In the genomic region with DNA sequence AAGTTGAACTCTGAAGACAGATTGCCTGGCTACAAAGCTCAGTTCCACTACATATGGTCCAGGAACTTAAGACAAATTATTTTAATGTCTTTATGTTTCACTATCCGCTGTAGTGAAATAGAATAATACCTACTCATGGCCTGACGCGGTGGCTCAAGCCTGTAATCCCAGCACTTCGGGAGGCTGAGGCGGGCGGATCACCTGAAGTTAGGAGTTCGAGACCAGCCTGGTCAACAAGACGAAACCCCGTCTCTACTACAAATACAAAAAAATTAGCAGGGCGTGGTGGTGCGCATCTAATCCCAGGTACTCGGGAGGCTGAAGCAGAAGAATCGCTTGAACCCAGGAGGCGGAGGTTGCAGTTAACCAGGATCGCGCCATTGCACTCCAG, we compare ENCODE assay signal across 6 cellular contexts. TPM values are rescaled to one million over a fixed set of nuclear protein-coding genes. Genes with fewer than 3 reads are reported as not detected.
DNase-seq lines count a peak whose midpoint lies in the region; ATAC-seq, FAIRE-seq and TF ChIP-seq lines count a peak whose summit lies in the region.
"Not testable (repeated sequence)": the region's sequence is repeated elsewhere in the genome, so short reads cannot be mapped to it uniquely, and the experiment has no call there.
"Had no signal": no experiment of that assay in that cellular context is flagged by ENCODE, and none has a peak within 500 bp of the region (broad histone marks: within the 10 kb centered on the region; RNA-seq: fewer than 3 reads in every experiment).

No MANE protein-coding gene starts in this region.

- not testable (repeated sequence) for DNase-seq in HL-60 (ENCODE audit: low read depth in 1 of 2, low spot score in 1 of 2); activated CD4-positive, alpha-beta T cell treated with anti-CD3 and anti-CD28 coated beads, Interleukin-2, amount 10 ng/mL, durations not matched to agents 24 days and 14 days; choroid plexus epithelial cell (ENCODE audit: low read depth); pancreas

- not testable (repeated sequence) for ATAC-seq in pancreas

- not testable (repeated sequence) for TF ChIP-seq CTCF in HL-60 (IDR thresholded peaks at IDR 0.05; ENCODE audit: insufficient read depth, low read length); choroid plexus epithelial cell (conservative IDR thresholded peaks at IDR 0.05; ENCODE audit: low read depth, low read length); pancreas (IDR thresholded peaks at IDR 0.05)

- WGBS in pancreas, 2 donors = 90 to 96% methylated on average over 16 of the region's 16 CpGs

- H3K4me3 ChIP-seq in HL-60 (replicated peaks; ENCODE audit: insufficient read depth, low read length) (peak overlapping the region; percentile 91), choroid plexus epithelial cell (ENCODE audit: low read depth, low read length) (peak overlapping the region; percentile 71), iPS-18a (ENCODE audit: low read length) (peak overlapping the region; percentile 78), pancreas (peak overlapping the region; percentile 74 to 85 (median 80))

- not testable (repeated sequence) for H3K9me3 Mint-ChIP-seq in activated CD4-positive, alpha-beta T cell treated with anti-CD3 and anti-CD28 coated beads, Interleukin-2, amount 10 ng/mL, durations not matched to agents 24 days and 14 days

- intact Hi-C loops in activated CD4-positive, alpha-beta T cell treated with anti-CD3 and anti-CD28 coated beads, Interleukin-2, amount 10 ng/mL, durations not matched to agents 24 days and 14 days (cut with micrococcal nuclease) = loop anchor here (2.0 kb wide), 1 partner anchor 36 kb away; a partner anchor contains a TSS
- intact Hi-C loops in pancreas (cut with DNase I) = not testable (repeated sequence)

- H3K36me3 ChIP-seq in iPS-18a (ENCODE audit: control insufficient read depth, low read depth, low read length); pancreas: not testable (repeated sequence)

- not testable (repeated sequence) for H3K27me3 ChIP-seq in HL-60 (ENCODE audit: insufficient read depth, poor library complexity, severe bottlenecking); iPS-18a (ENCODE audit: control insufficient read depth, insufficient read depth, low read length); pancreas

- H3K4me1 ChIP-seq in iPS-18a (ENCODE audit: control insufficient read depth, low read depth, low read length) = not testable (repeated sequence)
- H3K4me1 ChIP-seq in pancreas = peaks cover 5 to 10% (median 7%) of the 10 kb centered on the region in 3 donors

- H3K36me3 Mint-ChIP-seq in activated CD4-positive, alpha-beta T cell treated with anti-CD3 and anti-CD28 coated beads, Interleukin-2, amount 10 ng/mL, durations not matched to agents 24 days and 14 days (ENCODE audit: low read depth) = peaks cover 20% of the 10 kb centered on the region

- not testable (repeated sequence) for FAIRE-seq in pancreas (lab: Jason Lieb, UNC)

- not testable (repeated sequence) for H3K27me3 Mint-ChIP-seq in activated CD4-positive, alpha-beta T cell treated with anti-CD3 and anti-CD28 coated beads, Interleukin-2, amount 10 ng/mL, durations not matched to agents 24 days and 14 days

- H3K9ac ChIP-seq in iPS-18a (ENCODE audit: low read length) = peak overlapping the region; percentile 70

- not testable (repeated sequence) for H3K9me3 ChIP-seq in iPS-18a (ENCODE audit: control insufficient read depth, low read depth, low read length); pancreas

- H3K27ac ChIP-seq in HL-60 (replicated peaks) (peak overlapping the region; percentile 83), iPS-18a (ENCODE audit: low read length) (peak overlapping the region; percentile 99), pancreas (peak overlapping the region; percentile 73 to 87 (median 82))

- H3K27ac Mint-ChIP-seq in activated CD4-positive, alpha-beta T cell treated with anti-CD3 and anti-CD28 coated beads, Interleukin-2, amount 10 ng/mL, durations not matched to agents 24 days and 14 days = peak overlapping the region; percentile 99

- peaks cover 12% of the 10 kb centered on the region for H3K4me1 Mint-ChIP-seq in activated CD4-positive, alpha-beta T cell treated with anti-CD3 and anti-CD28 coated beads, Interleukin-2, amount 10 ng/mL, durations not matched to agents 24 days and 14 days

- peak overlapping the region; percentile 100 for H3K4me3 Mint-ChIP-seq in activated CD4-positive, alpha-beta T cell treated with anti-CD3 and anti-CD28 coated beads, Interleukin-2, amount 10 ng/mL, durations not matched to agents 24 days and 14 days

RNA-seq across cellular contexts. Expression of a gene that starts 0.6 kb away (rescaled TPM):
- 143 and 147 TPM in 2 replicates for total RNA-seq in activated CD4-positive, alpha-beta T cell treated with anti-CD3 and anti-CD28 coated beads, Interleukin-2, amount 10 ng/mL, durations not matched to agents 24 days and 14 days
- total RNA-seq in pancreas = 10 to 100 TPM; 34.9 to 52.2 (median 43.8) TPM
- polyA plus RNA-seq in pancreas = 10 to 100 TPM; 70.2 to 78.6 TPM

RNA-seq across cellular contexts. Expression of a gene that starts 23.1 kb away (rescaled TPM):
- not detected in 2 replicates for total RNA-seq in activated CD4-positive, alpha-beta T cell treated with anti-CD3 and anti-CD28 coated beads, Interleukin-2, amount 10 ng/mL, durations not matched to agents 24 days and 14 days
- total RNA-seq in pancreas = not detected
- not detected for polyA plus RNA-seq in pancreas
- total RNA-seq: pulmonary artery endothelial cell had no signal

RNA-seq across cellular contexts. Expression of a gene that starts 37.0 kb away (rescaled TPM):
- total RNA-seq in activated CD4-positive, alpha-beta T cell treated with anti-CD3 and anti-CD28 coated beads, Interleukin-2, amount 10 ng/mL, durations not matched to agents 24 days and 14 days = 89.3 and 91.4 TPM in 2 replicates
- total RNA-seq in pancreas = 10 to 100 TPM; 20.1 to 52.5 (median 23.7) TPM
- 10 to 100 TPM; 22.0 to 32.5 TPM for polyA plus RNA-seq in pancreas

RNA-seq across cellular contexts. Expression of a gene that starts 51.9 kb away (rescaled TPM):
- 0.09 TPM in 1 of 2 replicates, not detected in the other for total RNA-seq in activated CD4-positive, alpha-beta T cell treated with anti-CD3 and anti-CD28 coated beads, Interleukin-2, amount 10 ng/mL, durations not matched to agents 24 days and 14 days
- total RNA-seq in pancreas = 1 to 10 TPM in 1 of 6 donors, not detected in 5; 1.0 TPM
- under 1 TPM in 1 of 2 donors, not detected in 1; under 0.01 TPM for polyA plus RNA-seq in pancreas

RNA-seq across cellular contexts. Expression of a gene that starts 52.7 kb away (rescaled TPM):
- 160 and 176 TPM in 2 replicates for total RNA-seq in activated CD4-positive, alpha-beta T cell treated with anti-CD3 and anti-CD28 coated beads, Interleukin-2, amount 10 ng/mL, durations not matched to agents 24 days and 14 days
- 10 to 100 TPM; 13.1 to 38.2 (median 32.3) TPM for total RNA-seq in pancreas
- 100 to 1,000 TPM in 1 of 2 donors, 10 to 100 TPM in 1; 81.8 to 113 TPM for polyA plus RNA-seq in pancreas
